Comparison of ENCODE assay signal across 8 cellular contexts in the genomic region with DNA sequence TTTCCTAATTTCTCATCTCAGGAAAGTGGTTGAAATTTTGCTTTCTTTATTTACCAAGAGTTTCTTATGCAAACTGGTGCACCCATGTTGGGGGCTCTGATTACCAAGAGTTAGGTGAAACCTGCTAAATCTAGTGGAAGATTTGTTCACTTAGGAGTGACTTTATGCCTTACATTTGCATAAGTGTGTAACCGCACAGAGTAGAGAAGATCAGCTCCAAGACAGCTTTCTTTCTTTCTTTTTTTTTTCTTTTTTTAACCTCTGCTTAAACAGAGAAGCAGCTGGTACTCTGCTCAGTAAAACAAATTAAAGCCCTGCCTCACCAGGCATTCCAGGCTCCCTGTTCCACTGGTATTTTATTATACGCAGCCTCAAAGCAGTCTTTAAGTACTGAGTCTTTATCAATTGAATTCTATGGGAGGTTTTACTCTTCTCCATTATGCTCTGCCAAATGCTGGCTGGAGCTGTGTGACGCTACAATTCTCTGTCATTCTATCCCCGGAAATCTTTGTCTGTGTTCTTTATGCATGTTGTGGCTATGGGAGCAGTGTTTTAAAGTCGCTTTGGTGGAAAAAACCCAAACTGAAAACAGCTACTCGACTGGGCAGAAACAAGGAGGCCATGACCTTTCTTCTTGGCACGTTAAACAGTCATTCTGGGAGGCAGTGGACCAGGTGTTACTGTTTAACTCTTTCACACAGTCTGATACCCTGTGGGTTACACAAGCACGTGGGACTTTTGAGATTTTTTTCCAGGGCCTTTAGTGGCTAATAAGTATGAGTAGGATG. TPM values are rescaled to one million over a fixed set of nuclear protein-coding genes. Genes with fewer than 3 reads are reported as not detected.
DNase-seq lines count a peak whose midpoint lies in the region; ATAC-seq and TF ChIP-seq lines count a peak whose summit lies in the region.

No MANE protein-coding gene starts in this region.

- H3K36me3 Mint-ChIP-seq in neural progenitor cell (no peaks in the 10 kb centered on the region), glutamatergic neuron (ENCODE audit: unreplicated experiment) (no peaks in the 10 kb centered on the region)
- no peaks in the 10 kb centered on the region for H3K36me3 Mint-ChIP-seq in activated CD4-positive, alpha-beta memory T cell treated with anti-CD3 and anti-CD28 coated beads, Interleukin-2, amount 10 ng/mL, durations not matched to agents 7 days and 5 days (ENCODE audit: low read depth)

- H3K9me3 Mint-ChIP-seq in neural progenitor cell = peaks cover 32% of the 10 kb centered on the region
- peaks cover 4% of the 10 kb centered on the region for H3K9me3 Mint-ChIP-seq in activated CD4-positive, alpha-beta memory T cell treated with anti-CD3 and anti-CD28 coated beads, Interleukin-2, amount 10 ng/mL, durations not matched to agents 7 days and 5 days
- peaks cover 3% of the 10 kb centered on the region for H3K9me3 Mint-ChIP-seq in glutamatergic neuron (ENCODE audit: unreplicated experiment)

- H3K4me3 Mint-ChIP-seq in neural progenitor cell (peak overlapping the region; percentile 50), glutamatergic neuron (ENCODE audit: unreplicated experiment) (no peak overlapping the region)
- no peak overlapping the region for H3K4me3 Mint-ChIP-seq in activated CD4-positive, alpha-beta memory T cell treated with anti-CD3 and anti-CD28 coated beads, Interleukin-2, amount 10 ng/mL, durations not matched to agents 7 days and 5 days

- H3K27me3 ChIP-seq in OCI-LY3 (ENCODE audit: low read depth, low read length) (no peaks in the 10 kb centered on the region), neural progenitor cell (no peaks in the 10 kb centered on the region), tibial artery (no peaks in the 10 kb centered on the region)

- H3K4me1 Mint-ChIP-seq in neural progenitor cell = peaks cover 22% of the 10 kb centered on the region
- no peaks in the 10 kb centered on the region for H3K4me1 Mint-ChIP-seq in activated CD4-positive, alpha-beta memory T cell treated with anti-CD3 and anti-CD28 coated beads, Interleukin-2, amount 10 ng/mL, durations not matched to agents 7 days and 5 days
- peaks cover 3% of the 10 kb centered on the region for H3K4me1 Mint-ChIP-seq in glutamatergic neuron (ENCODE audit: low read depth, unreplicated experiment)

- H4K20me1 ChIP-seq in OCI-LY3 (ENCODE audit: insufficient read depth, low read length) (no peaks in the 10 kb centered on the region), neural progenitor cell (ENCODE audit: low read depth) (no peaks in the 10 kb centered on the region)

- H3K27ac Mint-ChIP-seq in neural progenitor cell (peak overlapping the region; percentile 89), glutamatergic neuron (ENCODE audit: unreplicated experiment) (no peak overlapping the region)
- no peak overlapping the region for H3K27ac Mint-ChIP-seq in activated CD4-positive, alpha-beta memory T cell treated with anti-CD3 and anti-CD28 coated beads, Interleukin-2, amount 10 ng/mL, durations not matched to agents 7 days and 5 days

- peak; percentile 86 for DNase-seq in neural progenitor cell (ENCODE audit: low spot score)
- DNase-seq in activated CD4-positive, alpha-beta memory T cell treated with anti-CD3 and anti-CD28 coated beads, Interleukin-2, amount 10 ng/mL, durations not matched to agents 7 days and 5 days = no peak
- DNase-seq in tibial artery = no peak
- no peak for DNase-seq in glutamatergic neuron
- DNase-seq in NCI-H128 (lab: John Stamatoyannopoulos, UW; ENCODE audit: unreplicated experiment) = no peak

- H2AFZ ChIP-seq in OCI-LY3 (ENCODE audit: low read depth, low read length) (peak overlapping the region; percentile 77), neural progenitor cell (replicated peaks) (no peak overlapping the region)

- peaks cover 5% of the 10 kb centered on the region for H3K36me3 ChIP-seq in OCI-LY3 (replicated peaks; ENCODE audit: low read depth, low read length)
- peaks cover 12% of the 10 kb centered on the region for H3K36me3 ChIP-seq in neural progenitor cell
- no peaks in the 10 kb centered on the region for H3K36me3 ChIP-seq in tibial artery

- peaks cover 25% of the 10 kb centered on the region for H3K4me1 ChIP-seq in OCI-LY3 (ENCODE audit: low read length)
- H3K4me1 ChIP-seq in neural progenitor cell = peaks cover 44% of the 10 kb centered on the region
- H3K4me1 ChIP-seq in tibial artery = peaks cover 0 to 9% (median 0%) of the 10 kb centered on the region in 4 donors

- peak; percentile 99 for ATAC-seq in GM18867 (IDR thresholded peaks at IDR 0.05; ENCODE audit: unreplicated experiment)
- peak; percentile 99 for ATAC-seq in HG02588 (IDR thresholded peaks at IDR 0.05; ENCODE audit: unreplicated experiment)

- peaks cover 3% of the 10 kb centered on the region; the same call in 1 of the 2 replicates for H3K9me3 ChIP-seq in OCI-LY3 (ENCODE audit: insufficient read depth, low read length)
- H3K9me3 ChIP-seq in neural progenitor cell (ENCODE audit: low read depth) = peaks cover 10% of the 10 kb centered on the region
- H3K9me3 ChIP-seq in tibial artery = peaks cover 0 to 4% (median 0%) of the 10 kb centered on the region in 3 donors

- CTCF ChIA-PET in activated CD4-positive, alpha-beta memory T cell treated with anti-CD3 and anti-CD28 coated beads, Interleukin-2, amount 10 ng/mL, durations not matched to agents 7 days and 5 days (lab: Charles Lee) = no interaction called here

- TF ChIP-seq CTCF in OCI-LY3 (IDR thresholded peaks at IDR 0.05; ENCODE audit: low read depth, low read length) (no peak), neural progenitor cell (IDR thresholded peaks at IDR 0.05) (no peak), tibial artery (IDR thresholded peaks at IDR 0.05) (no peak), glutamatergic neuron (IDR thresholded peaks at IDR 0.05; ENCODE audit: partially characterized antibody, unreplicated experiment) (no peak)

- H3K4me2 ChIP-seq in OCI-LY3 (ENCODE audit: low read length) (peak overlapping the region; percentile 77), neural progenitor cell (peak overlapping the region; percentile 72)

- H3K27me3 Mint-ChIP-seq in neural progenitor cell (ENCODE audit: insufficient read depth, low read depth) (peaks cover 4% of the 10 kb centered on the region), glutamatergic neuron (ENCODE audit: unreplicated experiment) (no peaks in the 10 kb centered on the region)
- H3K27me3 Mint-ChIP-seq in activated CD4-positive, alpha-beta memory T cell treated with anti-CD3 and anti-CD28 coated beads, Interleukin-2, amount 10 ng/mL, durations not matched to agents 7 days and 5 days = peaks cover 1% of the 10 kb centered on the region

- intact Hi-C loops in tibial artery (cut with DNase I; ENCODE audit: low total_unique reads) = no loop called here

- H3K79me2 ChIP-seq in OCI-LY3 (ENCODE audit: low read length) = no peaks in the 10 kb centered on the region
- H3K79me2 ChIP-seq in neural progenitor cell (ENCODE audit: low read depth) = no peaks in the 10 kb centered on the region

- H3K4me3 ChIP-seq in OCI-LY3 (ENCODE audit: low read length) (peak overlapping the region; percentile 55), neural progenitor cell (peak overlapping the region; percentile 11), tibial artery (no peak overlapping the region)

- H3F3A ChIP-seq in neural progenitor cell (ENCODE audit: low read depth) = peaks cover 26% of the 10 kb centered on the region

- POLR2A ChIA-PET in activated CD4-positive, alpha-beta memory T cell treated with anti-CD3 and anti-CD28 coated beads, Interleukin-2, amount 10 ng/mL, durations not matched to agents 7 days and 5 days (lab: Charles Lee) = interaction anchor here (1.3 kb wide), 1 partner anchor 54 kb away, joined by 3 read pairs; no protein-coding TSS in a partner anchor

- H3K9ac ChIP-seq in OCI-LY3 (ENCODE audit: low read length) (peak overlapping the region; percentile 49; the same call in 1 of the 2 replicates), neural progenitor cell (no peak overlapping the region)

- H3K27ac ChIP-seq in OCI-LY3 (ENCODE audit: low read length) (peak overlapping the region; percentile 69), neural progenitor cell (peak overlapping the region; percentile 99), tibial artery (no peak overlapping the region)

RNA-seq across cellular contexts. Expression of a gene that starts 55.2 kb away (rescaled TPM):
- 21.7 and 34.4 TPM in 2 replicates for total RNA-seq in neural progenitor cell (ENCODE audit: low replicate concordance)
- 10 to 100 TPM; 36.5 to 37.7 TPM for total RNA-seq in activated CD4-positive, alpha-beta memory T cell treated with anti-CD3 and anti-CD28 coated beads, Interleukin-2, amount 10 ng/mL, durations not matched to agents 7 days and 5 days
- total RNA-seq in glutamatergic neuron (ENCODE audit: unreplicated experiment) = 11.3 TPM

Comparison
In these comparisons a context has a peak if more than half of its experiments do, and no peak if none do; other contexts are left out.
1. H3K27ac ChIP-seq: peak in OCI-LY3 (single experiment) and neural progenitor cell (single experiment); none in tibial artery (0 of 2).
2. H3K4me3 ChIP-seq: peak in OCI-LY3 (single experiment) and neural progenitor cell (single experiment); none in tibial artery (0 of 2).